In the genomic region with DNA sequence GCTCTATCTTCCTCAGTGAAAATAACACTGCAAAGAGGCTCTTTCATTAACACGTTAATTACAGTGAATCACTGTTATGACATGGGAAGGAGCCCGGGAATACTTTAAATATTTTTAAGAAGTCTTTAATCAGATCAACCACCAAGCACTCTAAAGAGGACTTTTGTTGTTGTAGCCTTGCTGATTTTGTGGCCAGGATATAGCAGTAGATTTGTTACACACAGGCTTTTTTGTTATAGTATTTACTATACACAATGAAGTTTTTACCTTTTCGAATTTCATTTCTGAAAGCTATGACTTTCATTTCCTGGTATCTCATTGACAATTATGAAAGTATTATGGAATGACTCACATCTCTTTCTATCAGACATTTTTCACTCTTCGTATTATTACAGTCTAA, we compare ENCODE assay signal across 24 cellular contexts. TPM values are rescaled to one million over a fixed set of nuclear protein-coding genes. Genes with fewer than 3 reads are reported as not detected.
"Had no signal": no experiment of that assay in that cellular context is flagged by ENCODE, and none has a peak within 500 bp of the region (broad histone marks: within the 10 kb centered on the region; RNA-seq: fewer than 3 reads in every experiment).

No MANE protein-coding gene starts in this region.

- H3K27ac ChIP-seq: colonic mucosa, epithelial cell of prostate, gastrocnemius medialis, left lung, lower lobe of right lung, upper lobe of left lung, vagina had no signal

- H3K9me3 ChIP-seq: colonic mucosa, gastrocnemius medialis, left lung, lower lobe of right lung, mucosa of descending colon, upper lobe of left lung, vagina had no signal

- H3K27me3 ChIP-seq: colonic mucosa, gastrocnemius medialis, left lung, upper lobe of left lung, vagina had no signal

- H3K36me3 ChIP-seq: colonic mucosa, gastrocnemius medialis, left lung, lower lobe of right lung, upper lobe of left lung, vagina had no signal

- DNase-seq: activated CD4-positive, alpha-beta memory T cell treated with anti-CD3 and anti-CD28 coated beads, Interleukin-2, amount 10 ng/mL, durations not matched to agents 7 days and 5 days; activated CD4-positive, alpha-beta T cell treated with anti-CD3 and anti-CD28 coated beads, Interleukin-2, amount 10 ng/mL, durations not matched to agents 7 days and 5 days; activated CD4-positive, CD25-positive, alpha-beta regulatory T cell treated with anti-CD3 and anti-CD28 coated beads, Interleukin-2, amount 50 U/mL, for 72 hours; activated CD8-positive, alpha-beta memory T cell treated with anti-CD3 and anti-CD28 coated beads, Interleukin-2, amount 50 U/mL, for 48 hours; activated gamma-delta T cell; activated naive CD4-positive, alpha-beta T cell treated with anti-CD3 and anti-CD28 coated beads, Interleukin-2, amount 10 ng/mL, durations not matched to agents 7 days and 5 days; activated T-cell treated with anti-CD3 and anti-CD28 coated beads, Interleukin-2, amount 50 U/mL, for 24 hours; amniotic stem cell; colonic mucosa; effector CD8-positive, alpha-beta T cell; gastrocnemius medialis; glutamatergic neuron; left lung; lower lobe of right lung; mucosa of descending colon; right cardiac atrium; stimulated activated CD4-positive, alpha-beta T cell treated with anti-CD3 and anti-CD28 coated beads, Interleukin-2, amount 100 ng/mL, for 48 hours; SW 1271; T-helper 17 cell; upper lobe of left lung had no signal

- ATAC-seq: gastrocnemius medialis; left lung; lower lobe of right lung; mucosa of descending colon; natural killer cell treated with Interleukin-12 subunit alpha and Interleukin-12 subunit beta and Interleukin-15 and Interleukin-18, amount 100 ng/mL, for 72 hours; right cardiac atrium; T-helper 17 cell had no signal

- H3K4me3 ChIP-seq: colonic mucosa, gastrocnemius medialis, left lung, lower lobe of right lung, mucosa of descending colon, upper lobe of left lung, vagina had no signal

- H3K4me1 ChIP-seq: colonic mucosa, left lung, lower lobe of right lung, upper lobe of left lung, vagina had no signal

RNA-seq across cellular contexts. Expression of a gene that starts 20.3 kb away (rescaled TPM):
- total RNA-seq: activated CD4-positive, alpha-beta memory T cell treated with anti-CD3 and anti-CD28 coated beads, Interleukin-2, amount 10 ng/mL, durations not matched to agents 7 days and 5 days; activated CD4-positive, alpha-beta T cell treated with anti-CD3 and anti-CD28 coated beads, Interleukin-2, amount 10 ng/mL, durations not matched to agents 7 days and 5 days; natural killer cell treated with Interleukin-12 subunit alpha and Interleukin-12 subunit beta and Interleukin-15 and Interleukin-18, amount 100 ng/mL, for 72 hours; pulmonary artery endothelial cell; T-helper 17 cell had no signal
